ENCODE assay signal across 10 cellular contexts in genomic region chr5:154196955-154197652, GRCh38. TPM values are rescaled to one million over a fixed set of nuclear protein-coding genes. Genes with fewer than 3 reads are reported as not detected.
DNase-seq lines count a peak whose midpoint lies in the region; ATAC-seq, FAIRE-seq and TF ChIP-seq lines count a peak whose summit lies in the region.
"Had no signal": no experiment of that assay in that cellular context is flagged by ENCODE, and none has a peak within 500 bp of the region (broad histone marks: within the 10 kb centered on the region; RNA-seq: fewer than 3 reads in every experiment).

No MANE protein-coding gene starts in this region.

- no peak for FAIRE-seq in D721Med (lab: Jason Lieb, UNC)

- ATAC-seq in stimulated activated naive CD8-positive, alpha-beta T cell treated with anti-CD3 and anti-CD28 coated beads, Interleukin-15, amount 100 ng/mL, for 72 hours: no peak
- no peak for ATAC-seq in HG03097 (IDR thresholded peaks at IDR 0.05; ENCODE audit: low FRiP score, unreplicated experiment)
- no peak for ATAC-seq in GM18520 (IDR thresholded peaks at IDR 0.05; ENCODE audit: unreplicated experiment)

- peak overlapping the region in 1 of 2 donors; percentile 26 for H3K27ac Mint-ChIP-seq in stimulated activated naive CD8-positive, alpha-beta T cell treated with anti-CD3 and anti-CD28 coated beads, Interleukin-15, amount 100 ng/mL, for 72 hours

- H3K4me3 Mint-ChIP-seq in stimulated activated naive CD8-positive, alpha-beta T cell treated with anti-CD3 and anti-CD28 coated beads, Interleukin-15, amount 100 ng/mL, for 72 hours: peak overlapping the region; percentile 18 to 69

- H3K27me3 Mint-ChIP-seq in stimulated activated naive CD8-positive, alpha-beta T cell treated with anti-CD3 and anti-CD28 coated beads, Interleukin-15, amount 100 ng/mL, for 72 hours: no peaks in the 10 kb centered on the region
- H3K27me3 Mint-ChIP-seq: naive B cell had no signal

- H3K9me3 Mint-ChIP-seq in stimulated activated naive CD8-positive, alpha-beta T cell treated with anti-CD3 and anti-CD28 coated beads, Interleukin-15, amount 100 ng/mL, for 72 hours: no peaks in the 10 kb centered on the region
- H3K9me3 Mint-ChIP-seq: naive B cell had no signal

- H3K9me3 ChIP-seq in left ventricle myocardium inferior (replicated peaks): no peaks in the 10 kb centered on the region
- H3K9me3 ChIP-seq: SJSA1 had no signal

- peaks cover 7% of the 10 kb centered on the region for H3K36me3 ChIP-seq in left ventricle myocardium inferior

- no peak for DNase-seq in D721Med (ENCODE audit: insufficient read length, low spot score)
- DNase-seq in HCEC 1CT: peak; percentile 26
- DNase-seq in left ventricle myocardium inferior: no peak
- no peak for DNase-seq in stimulated activated naive CD8-positive, alpha-beta T cell treated with anti-CD3 and anti-CD28 coated beads, Interleukin-15, amount 100 ng/mL, for 72 hours
- no peak for DNase-seq in activated gamma-delta T cell treated with Interleukin-2 at 50 U/mL for 16 hours
- DNase-seq: naive B cell had no signal

- peaks cover 83% of the 10 kb centered on the region for H3K4me1 Mint-ChIP-seq in stimulated activated naive CD8-positive, alpha-beta T cell treated with anti-CD3 and anti-CD28 coated beads, Interleukin-15, amount 100 ng/mL, for 72 hours

- no peak overlapping the region for H3K27ac ChIP-seq in VCaP
- H3K27ac ChIP-seq in left ventricle myocardium inferior (replicated peaks): no peak overlapping the region

- H3K4me3 ChIP-seq in left ventricle myocardium inferior: no peak overlapping the region
- H3K4me3 ChIP-seq: SJSA1 had no signal

- peak; percentile 44 for TF ChIP-seq CTCF in D721Med (IDR thresholded peaks at IDR 0.05; ENCODE audit: insufficient read depth, missing control alignments)
- TF ChIP-seq CTCF in VCaP (conservative IDR thresholded peaks at IDR 0.05): peak; percentile 69
- TF ChIP-seq CTCF in left ventricle myocardium inferior (IDR thresholded peaks at IDR 0.05; ENCODE audit: borderline replicate concordance): peak; percentile 41

- peaks cover 60% of the 10 kb centered on the region for H3K4me1 ChIP-seq in left ventricle myocardium inferior

- no peaks in the 10 kb centered on the region for H3K27me3 ChIP-seq in left ventricle myocardium inferior (ENCODE audit: low read depth)
- H3K27me3 ChIP-seq: SJSA1 had no signal

- intact Hi-C loops in left ventricle myocardium inferior (cut with micrococcal nuclease): no loop called here

RNA-seq across cellular contexts. Expression of gene GALNT10, which starts 6.6 kb away (rescaled TPM):
- total RNA-seq in left ventricle myocardium inferior: 11.5 TPM
